10 cellular contexts compared by ENCODE assay signal in genomic region chr1:77039739-77040138, GRCh38.
DNase-seq lines count a peak whose midpoint lies in the region; ATAC-seq and TF ChIP-seq lines count a peak whose summit lies in the region.
"Had no signal": no experiment of that assay in that cellular context is flagged by ENCODE, and none has a peak within 500 bp of the region (broad histone marks: within the 10 kb centered on the region; RNA-seq: fewer than 3 reads in every experiment).

No MANE protein-coding gene starts in this region.

- no peak overlapping the region for H4K91ac ChIP-seq in trophoblast cell (ENCODE audit: low read depth, low read length)

- no peak overlapping the region for H3K23ac ChIP-seq in trophoblast cell (ENCODE audit: low read length)

- DNase-seq in Daoy (ENCODE audit: low read depth), result peak; percentile 95
- DNase-seq in RPMI7951 (ENCODE audit: low read depth), result peak; percentile 94
- DNase-seq in fibroblast of lung (ENCODE audit: low read depth in 2 of 2), result peak; percentile 96 to 98
- peak; percentile 75 to 92 for DNase-seq in trophoblast cell
- no peak for DNase-seq in activated gamma-delta T cell treated with Interleukin-2 at 50 U/mL for 16 hours
- DNase-seq in stimulated activated CD4-positive, alpha-beta T cell treated with anti-CD3 and anti-CD28 coated beads, Interleukin-4, amount 100 ng/mL, for 24 hours, result no peak
- DNase-seq in right atrium auricular region (ENCODE audit: low spot score), result no peak
- DNase-seq: activated effector memory CD4-positive, alpha-beta T cell treated with Interleukin-2 at 50 U/mL for 16 hours; NCI-H2081 treated with DMSO at 0.1 percent for 48 hours had no signal

- no peaks in the 10 kb centered on the region for H4K20me1 ChIP-seq in fibroblast of lung (ENCODE audit: control insufficient read depth, extremely low read depth, insufficient read depth, low read length)

- H2AFZ ChIP-seq in fibroblast of lung (ENCODE audit: low read length), result no peak overlapping the region
- no peak overlapping the region for H2AFZ ChIP-seq in trophoblast cell (ENCODE audit: insufficient read depth, low read length, poor library complexity)

- H3K36me3 ChIP-seq in fibroblast of lung (ENCODE audit: control insufficient read depth, insufficient read depth, low read length), result no peaks in the 10 kb centered on the region
- no peaks in the 10 kb centered on the region for H3K36me3 ChIP-seq in trophoblast cell (ENCODE audit: control insufficient read depth in 1 of 2, insufficient read depth in 2 of 2, low read length in 2 of 2)
- H3K36me3 ChIP-seq in right atrium auricular region, result no peaks in the 10 kb centered on the region

- H2AK5ac ChIP-seq in trophoblast cell (ENCODE audit: low read length), result no peak overlapping the region

- no peaks in the 10 kb centered on the region for H3K79me2 ChIP-seq in fibroblast of lung (ENCODE audit: control insufficient read depth, insufficient read depth, low read length)
- H3K79me2 ChIP-seq in trophoblast cell (ENCODE audit: control insufficient read depth, insufficient read depth, low read length, poor library complexity), result no peaks in the 10 kb centered on the region

- no peak overlapping the region for H3K14ac ChIP-seq in trophoblast cell (ENCODE audit: low read length)

- no peak overlapping the region for H4K8ac ChIP-seq in trophoblast cell (ENCODE audit: low read depth, low read length)

- no peak for TF ChIP-seq CTCF in fibroblast of lung (conservative IDR thresholded peaks at IDR 0.05 in 1 of 2, IDR thresholded peaks at IDR 0.05 in 1 of 2; ENCODE audit: low read depth in 1 of 2, low read length in 2 of 2)
- TF ChIP-seq CTCF in right atrium auricular region (IDR thresholded peaks at IDR 0.05), result no peak

- no CpG with 5 or more reads among the region's 8 CpGs for WGBS in trophoblast cell (ENCODE audit: extremely low coverage, insufficient coverage, insufficient read length)

- no peak overlapping the region for H3K4me3 ChIP-seq in fibroblast of lung (replicated peaks in 1 of 4; ENCODE audit: control extremely low read depth in 1 of 4, insufficient read depth in 1 of 4, low read depth in 3 of 4, low read length in 4 of 4)
- no peak overlapping the region for H3K4me3 ChIP-seq in trophoblast cell (ENCODE audit: low read depth, low read length)
- no peak overlapping the region for H3K4me3 ChIP-seq in right atrium auricular region

- H3K4me2 ChIP-seq in fibroblast of lung (ENCODE audit: extremely low read depth, insufficient read depth, low read length) (no peak overlapping the region), trophoblast cell (ENCODE audit: low read length) (no peak overlapping the region)

- H2BK120ac ChIP-seq in trophoblast cell (ENCODE audit: insufficient read depth, low read length, poor library complexity), result no peak overlapping the region

- H3K27ac ChIP-seq in fibroblast of lung (ENCODE audit: insufficient read depth, low read length) (no peak overlapping the region), trophoblast cell (ENCODE audit: low read depth, low read length) (no peak overlapping the region), right atrium auricular region (no peak overlapping the region)

- H4K12ac ChIP-seq in trophoblast cell (ENCODE audit: low read depth, low read length), result no peak overlapping the region

- H3K27me3 ChIP-seq in fibroblast of lung (ENCODE audit: control insufficient read depth, insufficient read depth, low read length), result no peaks in the 10 kb centered on the region
- H3K27me3 ChIP-seq in trophoblast cell (ENCODE audit: insufficient read depth, low read length), result no peaks in the 10 kb centered on the region
- H3K27me3 ChIP-seq in right atrium auricular region, result no peaks in the 10 kb centered on the region

- no peak overlapping the region for H3K4ac ChIP-seq in trophoblast cell (ENCODE audit: low read depth, low read length)

- H3K18ac ChIP-seq in trophoblast cell (ENCODE audit: low read length), result no peak overlapping the region

- H3K9ac ChIP-seq in fibroblast of lung (ENCODE audit: insufficient read depth, low read length) (no peak overlapping the region), trophoblast cell (ENCODE audit: low read length) (no peak overlapping the region)

- no peaks in the 10 kb centered on the region for H3K9me3 ChIP-seq in fibroblast of lung (ENCODE audit: control insufficient read depth, insufficient read depth, low read depth, low read length)
- no peaks in the 10 kb centered on the region for H3K9me3 ChIP-seq in trophoblast cell (ENCODE audit: insufficient read depth, low read depth, low read length)
- H3K9me3 ChIP-seq in right atrium auricular region, result no peaks in the 10 kb centered on the region

- H2BK5ac ChIP-seq in trophoblast cell (ENCODE audit: low read depth, low read length, poor library complexity), result no peak overlapping the region

- no peak overlapping the region for H2BK12ac ChIP-seq in trophoblast cell (ENCODE audit: low read length)

- no peak for ATAC-seq in GM21367 (IDR thresholded peaks at IDR 0.05; ENCODE audit: unreplicated experiment)

- no peaks in the 10 kb centered on the region for H3K79me1 ChIP-seq in trophoblast cell (ENCODE audit: low read length)

- H3K4me1 ChIP-seq in fibroblast of lung (ENCODE audit: control insufficient read depth, extremely low read depth, insufficient read depth, low read length) (no peaks in the 10 kb centered on the region), trophoblast cell (ENCODE audit: control insufficient read depth in 1 of 2, insufficient read depth in 2 of 2, low read length in 2 of 2) (no peaks in the 10 kb centered on the region), right atrium auricular region (no peaks in the 10 kb centered on the region)

Comparison
In these comparisons a context has a peak if more than half of its experiments do, and no peak if none do; other contexts are left out.
1. DNase-seq: peak in Daoy (single experiment), RPMI7951 (single experiment), fibroblast of lung (2 of 2) and trophoblast cell (2 of 2); none in activated gamma-delta T cell treated with Interleukin-2 at 50 U/mL for 16 hours (single experiment), stimulated activated CD4-positive, alpha-beta T cell treated with anti-CD3 and anti-CD28 coated beads, Interleukin-4, amount 100 ng/mL, for 24 hours (single experiment) and right atrium auricular region (single experiment).